ENCODE assay signal across 1 cellular context in the genomic region with DNA sequence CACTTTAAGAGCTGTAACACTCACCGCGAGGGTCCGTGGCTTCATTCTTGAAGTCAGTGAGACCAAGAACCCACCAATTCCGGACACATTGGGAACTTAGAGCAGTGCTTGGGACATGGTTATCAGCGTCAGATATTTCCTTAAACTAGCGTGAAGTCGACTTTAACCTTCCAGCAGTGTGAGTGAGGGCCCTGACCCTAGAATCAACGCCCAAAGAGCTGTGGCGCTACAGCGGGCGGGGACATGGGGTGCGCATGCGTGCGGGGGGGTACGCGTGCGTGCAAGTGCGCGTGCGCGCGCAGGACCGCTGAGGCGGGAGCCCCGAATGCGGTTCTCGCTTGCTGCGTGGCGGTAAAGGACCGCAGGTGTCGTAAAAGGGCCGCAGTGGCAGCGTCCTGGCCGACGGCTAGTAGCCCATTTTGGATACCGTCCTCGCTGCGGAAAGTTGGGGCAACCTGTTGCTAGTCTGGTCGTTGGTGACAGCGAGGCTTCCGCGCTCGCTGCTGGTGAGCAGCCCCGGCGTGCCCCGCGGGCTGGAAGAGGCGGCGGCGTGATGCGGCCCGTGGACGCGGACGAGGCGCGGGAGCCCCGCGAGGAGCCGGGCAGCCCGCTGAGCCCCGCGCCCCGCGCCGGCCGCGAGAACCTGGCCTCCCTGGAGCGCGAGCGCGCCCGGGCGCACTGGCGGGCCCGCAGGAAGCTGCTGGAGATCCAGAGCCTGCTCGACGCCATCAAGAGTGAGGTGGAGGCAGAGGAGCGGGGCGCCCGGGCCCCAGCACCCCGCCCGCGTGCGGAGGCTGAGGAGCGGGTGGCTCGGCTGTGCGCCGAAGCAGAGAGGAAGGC.
TF ChIP-seq lines count a peak whose summit lies in the region.

No MANE protein-coding gene starts in this region.

TF ChIP-seq in HepG2, 621 proteins besides CTCF, POLR2A, EP300 and RAD21 (continued from another document and continues in another):
- TF ChIP-seq, protein P1, sequence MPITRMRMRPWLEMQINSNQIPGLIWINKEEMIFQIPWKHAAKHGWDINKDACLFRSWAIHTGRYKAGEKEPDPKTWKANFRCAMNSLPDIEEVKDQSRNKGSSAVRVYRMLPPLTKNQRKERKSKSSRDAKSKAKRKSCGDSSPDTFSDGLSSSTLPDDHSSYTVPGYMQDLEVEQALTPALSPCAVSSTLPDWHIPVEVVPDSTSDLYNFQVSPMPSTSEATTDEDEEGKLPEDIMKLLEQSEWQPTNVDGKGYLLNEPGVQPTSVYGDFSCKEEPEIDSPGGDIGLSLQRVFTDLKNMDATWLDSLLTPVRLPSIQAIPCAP (CRISPR knock-in tag; IDR thresholded peaks at IDR 0.05; ENCODE audit: low read depth), result no peak
- TF ChIP-seq DPF2 (CRISPR knock-in tag; IDR thresholded peaks at IDR 0.05; ENCODE audit: borderline replicate concordance, low read depth) (no peak), ZBTB39 (CRISPR knock-in tag; IDR thresholded peaks at IDR 0.05) (0 out of 2 replicates have a peak, but pooled peaks have one; percentile 40), ZKSCAN8 (CRISPR knock-in tag; IDR thresholded peaks at IDR 0.05; ENCODE audit: borderline replicate concordance) (no peak), GATA4 (IDR thresholded peaks at IDR 0.05; ENCODE audit: borderline replicate concordance, low read depth) (no peak), ISX (CRISPR knock-in tag; conservative IDR thresholded peaks at IDR 0.05) (0 out of 2 replicates have a peak, but pooled peaks have one; percentile 55), ZFP36L1 (CRISPR knock-in tag; IDR thresholded peaks at IDR 0.05) (peak; percentile 92), AHDC1 (CRISPR knock-in tag; IDR thresholded peaks at IDR 0.05; ENCODE audit: borderline replicate concordance) (peak; percentile 60; the same call in 1 of the 2 replicates), DNMT3B (CRISPR knock-in tag; conservative IDR thresholded peaks at IDR 0.05) (no peak), ELK4 (CRISPR knock-in tag; IDR thresholded peaks at IDR 0.05; ENCODE audit: borderline replicate concordance) (no peak), ZNF781 (CRISPR knock-in tag; IDR thresholded peaks at IDR 0.05; ENCODE audit: borderline replicate concordance, not compliant biosample characterization) (peak; percentile 58), SUZ12 (IDR thresholded peaks at IDR 0.05; ENCODE audit: low read depth, low read length) (no peak), ZNF256 (CRISPR knock-in tag; conservative IDR thresholded peaks at IDR 0.05) (no peak), ZFP82 (CRISPR knock-in tag; IDR thresholded peaks at IDR 0.05; ENCODE audit: borderline replicate concordance) (peak; percentile 97; the same call in 1 of the 2 replicates), ZNF430 (CRISPR knock-in tag; IDR thresholded peaks at IDR 0.05) (no peak), TSC22D2 (CRISPR knock-in tag; IDR thresholded peaks at IDR 0.05; ENCODE audit: borderline replicate concordance) (no peak), TRIM24 (CRISPR knock-in tag; IDR thresholded peaks at IDR 0.05) (no peak)
- TF ChIP-seq, protein P2, sequence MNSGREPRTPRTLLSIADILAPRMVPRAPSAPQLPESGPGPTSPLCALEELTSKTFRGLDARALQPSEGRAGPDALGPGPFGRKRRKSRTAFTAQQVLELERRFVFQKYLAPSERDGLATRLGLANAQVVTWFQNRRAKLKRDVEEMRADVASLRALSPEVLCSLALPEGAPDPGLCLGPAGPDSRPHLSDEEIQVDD (CRISPR knock-in tag; IDR thresholded peaks at IDR 0.05; ENCODE audit: borderline replicate concordance), result peak; percentile 93; the same call in 1 of the 2 replicates
- TF ChIP-seq, protein P3, sequence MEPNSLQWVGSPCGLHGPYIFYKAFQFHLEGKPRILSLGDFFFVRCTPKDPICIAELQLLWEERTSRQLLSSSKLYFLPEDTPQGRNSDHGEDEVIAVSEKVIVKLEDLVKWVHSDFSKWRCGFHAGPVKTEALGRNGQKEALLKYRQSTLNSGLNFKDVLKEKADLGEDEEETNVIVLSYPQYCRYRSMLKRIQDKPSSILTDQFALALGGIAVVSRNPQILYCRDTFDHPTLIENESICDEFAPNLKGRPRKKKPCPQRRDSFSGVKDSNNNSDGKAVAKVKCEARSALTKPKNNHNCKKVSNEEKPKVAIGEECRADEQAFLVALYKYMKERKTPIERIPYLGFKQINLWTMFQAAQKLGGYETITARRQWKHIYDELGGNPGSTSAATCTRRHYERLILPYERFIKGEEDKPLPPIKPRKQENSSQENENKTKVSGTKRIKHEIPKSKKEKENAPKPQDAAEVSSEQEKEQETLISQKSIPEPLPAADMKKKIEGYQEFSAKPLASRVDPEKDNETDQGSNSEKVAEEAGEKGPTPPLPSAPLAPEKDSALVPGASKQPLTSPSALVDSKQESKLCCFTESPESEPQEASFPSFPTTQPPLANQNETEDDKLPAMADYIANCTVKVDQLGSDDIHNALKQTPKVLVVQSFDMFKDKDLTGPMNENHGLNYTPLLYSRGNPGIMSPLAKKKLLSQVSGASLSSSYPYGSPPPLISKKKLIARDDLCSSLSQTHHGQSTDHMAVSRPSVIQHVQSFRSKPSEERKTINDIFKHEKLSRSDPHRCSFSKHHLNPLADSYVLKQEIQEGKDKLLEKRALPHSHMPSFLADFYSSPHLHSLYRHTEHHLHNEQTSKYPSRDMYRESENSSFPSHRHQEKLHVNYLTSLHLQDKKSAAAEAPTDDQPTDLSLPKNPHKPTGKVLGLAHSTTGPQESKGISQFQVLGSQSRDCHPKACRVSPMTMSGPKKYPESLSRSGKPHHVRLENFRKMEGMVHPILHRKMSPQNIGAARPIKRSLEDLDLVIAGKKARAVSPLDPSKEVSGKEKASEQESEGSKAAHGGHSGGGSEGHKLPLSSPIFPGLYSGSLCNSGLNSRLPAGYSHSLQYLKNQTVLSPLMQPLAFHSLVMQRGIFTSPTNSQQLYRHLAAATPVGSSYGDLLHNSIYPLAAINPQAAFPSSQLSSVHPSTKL (CRISPR knock-in tag; IDR thresholded peaks at IDR 0.05), result peak; percentile 16; the same call in 1 of the 2 replicates
- TF ChIP-seq, protein P4, sequence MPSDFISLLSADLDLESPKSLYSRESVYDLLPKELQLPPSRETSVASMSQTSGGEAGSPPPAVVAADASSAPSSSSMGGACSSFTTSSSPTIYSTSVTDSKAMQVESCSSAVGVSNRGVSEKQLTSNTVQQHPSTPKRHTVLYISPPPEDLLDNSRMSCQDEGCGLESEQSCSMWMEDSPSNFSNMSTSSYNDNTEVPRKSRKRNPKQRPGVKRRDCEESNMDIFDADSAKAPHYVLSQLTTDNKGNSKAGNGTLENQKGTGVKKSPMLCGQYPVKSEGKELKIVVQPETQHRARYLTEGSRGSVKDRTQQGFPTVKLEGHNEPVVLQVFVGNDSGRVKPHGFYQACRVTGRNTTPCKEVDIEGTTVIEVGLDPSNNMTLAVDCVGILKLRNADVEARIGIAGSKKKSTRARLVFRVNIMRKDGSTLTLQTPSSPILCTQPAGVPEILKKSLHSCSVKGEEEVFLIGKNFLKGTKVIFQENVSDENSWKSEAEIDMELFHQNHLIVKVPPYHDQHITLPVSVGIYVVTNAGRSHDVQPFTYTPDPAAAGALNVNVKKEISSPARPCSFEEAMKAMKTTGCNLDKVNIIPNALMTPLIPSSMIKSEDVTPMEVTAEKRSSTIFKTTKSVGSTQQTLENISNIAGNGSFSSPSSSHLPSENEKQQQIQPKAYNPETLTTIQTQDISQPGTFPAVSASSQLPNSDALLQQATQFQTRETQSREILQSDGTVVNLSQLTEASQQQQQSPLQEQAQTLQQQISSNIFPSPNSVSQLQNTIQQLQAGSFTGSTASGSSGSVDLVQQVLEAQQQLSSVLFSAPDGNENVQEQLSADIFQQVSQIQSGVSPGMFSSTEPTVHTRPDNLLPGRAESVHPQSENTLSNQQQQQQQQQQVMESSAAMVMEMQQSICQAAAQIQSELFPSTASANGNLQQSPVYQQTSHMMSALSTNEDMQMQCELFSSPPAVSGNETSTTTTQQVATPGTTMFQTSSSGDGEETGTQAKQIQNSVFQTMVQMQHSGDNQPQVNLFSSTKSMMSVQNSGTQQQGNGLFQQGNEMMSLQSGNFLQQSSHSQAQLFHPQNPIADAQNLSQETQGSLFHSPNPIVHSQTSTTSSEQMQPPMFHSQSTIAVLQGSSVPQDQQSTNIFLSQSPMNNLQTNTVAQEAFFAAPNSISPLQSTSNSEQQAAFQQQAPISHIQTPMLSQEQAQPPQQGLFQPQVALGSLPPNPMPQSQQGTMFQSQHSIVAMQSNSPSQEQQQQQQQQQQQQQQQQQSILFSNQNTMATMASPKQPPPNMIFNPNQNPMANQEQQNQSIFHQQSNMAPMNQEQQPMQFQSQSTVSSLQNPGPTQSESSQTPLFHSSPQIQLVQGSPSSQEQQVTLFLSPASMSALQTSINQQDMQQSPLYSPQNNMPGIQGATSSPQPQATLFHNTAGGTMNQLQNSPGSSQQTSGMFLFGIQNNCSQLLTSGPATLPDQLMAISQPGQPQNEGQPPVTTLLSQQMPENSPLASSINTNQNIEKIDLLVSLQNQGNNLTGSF (CRISPR knock-in tag; IDR thresholded peaks at IDR 0.05), result no peak
- TF ChIP-seq, protein P5, sequence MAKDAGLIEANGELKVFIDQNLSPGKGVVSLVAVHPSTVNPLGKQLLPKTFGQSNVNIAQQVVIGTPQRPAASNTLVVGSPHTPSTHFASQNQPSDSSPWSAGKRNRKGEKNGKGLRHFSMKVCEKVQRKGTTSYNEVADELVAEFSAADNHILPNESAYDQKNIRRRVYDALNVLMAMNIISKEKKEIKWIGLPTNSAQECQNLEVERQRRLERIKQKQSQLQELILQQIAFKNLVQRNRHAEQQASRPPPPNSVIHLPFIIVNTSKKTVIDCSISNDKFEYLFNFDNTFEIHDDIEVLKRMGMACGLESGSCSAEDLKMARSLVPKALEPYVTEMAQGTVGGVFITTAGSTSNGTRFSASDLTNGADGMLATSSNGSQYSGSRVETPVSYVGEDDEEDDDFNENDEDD (CRISPR knock-in tag; IDR thresholded peaks at IDR 0.05; ENCODE audit: borderline replicate concordance), result peak; percentile 98
- TF ChIP-seq, protein P6, sequence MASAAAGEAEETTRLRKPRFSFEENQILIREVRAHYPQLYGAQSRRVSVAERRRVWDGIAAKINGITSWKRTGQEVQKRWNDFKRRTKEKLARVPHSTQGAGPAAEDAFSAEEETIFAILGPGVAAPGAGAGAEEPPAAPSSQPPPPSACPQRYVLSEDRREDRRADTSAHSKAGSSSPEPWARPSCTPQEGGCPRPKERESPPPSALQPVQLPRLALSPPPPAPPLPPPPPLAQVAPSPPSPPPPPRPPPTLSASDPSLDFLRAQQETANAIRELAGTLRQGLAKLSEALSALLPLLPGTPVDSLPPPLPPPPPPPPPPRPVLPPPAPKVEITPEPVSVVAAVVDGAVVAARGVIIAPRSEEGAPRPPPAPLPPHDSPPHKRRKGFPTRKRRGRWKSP (CRISPR knock-in tag; IDR thresholded peaks at IDR 0.05), result peak; percentile 84; the same call in 1 of the 2 replicates
